In genomic region chr16:75565640-75566039, GRCh38 we compare ENCODE assay signal across 1 cellular context.
TF ChIP-seq lines count a peak whose summit lies in the region.

No MANE protein-coding gene starts in this region.

TF ChIP-seq in K562, 482 proteins besides CTCF, POLR2A, EP300 and RAD21 (continued from another document and continues in another):
- TF ChIP-seq PRDM10 (IDR thresholded peaks at IDR 0.05; ENCODE audit: partially characterized antibody) (peak; percentile 31), DPF2 (IDR thresholded peaks at IDR 0.05) (peak; percentile 58; the same call in 1 of the 2 replicates), TOE1 (IDR thresholded peaks at IDR 0.05; ENCODE audit: borderline replicate concordance) (peak; percentile 17; the same call in 1 of the 2 replicates), TOE1 (CRISPR knock-in tag; IDR thresholded peaks at IDR 0.05; ENCODE audit: borderline replicate concordance, low read depth) (no peak), TEAD4 (IDR thresholded peaks at IDR 0.05; ENCODE audit: low read length) (no peak), TEAD4 (CRISPR knock-in tag; IDR thresholded peaks at IDR 0.05; ENCODE audit: borderline replicate concordance) (no peak), PBX2 (CRISPR knock-in tag; IDR thresholded peaks at IDR 0.05; ENCODE audit: low read depth) (no peak), PBX2 (tag; conservative IDR thresholded peaks at IDR 0.05; ENCODE audit: low read depth) (peak; percentile 89), SRSF7 (optimal IDR thresholded peaks at IDR 0.05; ENCODE audit: low read depth, low read length) (no peak), SOX6 (IDR thresholded peaks at IDR 0.05) (0 out of 2 replicates have a peak, but pooled peaks have one; percentile 30), NCOR1 (IDR thresholded peaks at IDR 0.05) (peak; percentile 24; the same call in 1 of the 2 replicates), NFYB (IDR thresholded peaks at IDR 0.05; ENCODE audit: extremely low read depth, insufficient read length) (no peak), MEIS2 (IDR thresholded peaks at IDR 0.05; ENCODE audit: partially characterized antibody) (peak; percentile 82), ZNF318 (IDR thresholded peaks at IDR 0.05; ENCODE audit: borderline replicate concordance in 1 of 2, low read depth in 1 of 2) (0 out of 4 replicates have a peak, but pooled peaks of 1 of the 2 experiments have one; percentile 35), ZBTB26 (CRISPR knock-in tag; IDR thresholded peaks at IDR 0.05) (peak; percentile 76; the same call in 1 of the 2 replicates), ZNF146 (CRISPR knock-in tag; IDR thresholded peaks at IDR 0.05; ENCODE audit: unreplicated experiment) (no peak), MAFK (IDR thresholded peaks at IDR 0.05; ENCODE audit: low read length) (0 out of 2 replicates have a peak, but pooled peaks have one; percentile 12), NCOA1 (IDR thresholded peaks at IDR 0.05; ENCODE audit: low read depth) (peak; percentile 50; the same call in 1 of the 2 replicates), ZNF23 (CRISPR knock-in tag; IDR thresholded peaks at IDR 0.05) (no peak), AFF1 (IDR thresholded peaks at IDR 0.05; ENCODE audit: low read depth in 1 of 2, partially characterized antibody in 2 of 2) (peak in 1 of 2 experiments; percentile 40), HMBOX1 (IDR thresholded peaks at IDR 0.05) (no peak), FOXK1 (CRISPR knock-in tag; IDR thresholded peaks at IDR 0.05; ENCODE audit: borderline replicate concordance) (no peak), TBL1XR1 (IDR thresholded peaks at IDR 0.05; ENCODE audit: low read length in 2 of 2) (0 out of 4 replicates have a peak, but pooled peaks of 1 of the 2 experiments have one; percentile 28), MTA1 (IDR thresholded peaks at IDR 0.05; ENCODE audit: borderline replicate concordance) (peak; percentile 65; the same call in 1 of the 2 replicates), EHMT2 (IDR thresholded peaks at IDR 0.05) (peak; percentile 31; the same call in 1 of the 2 replicates), ZEB2 (IDR thresholded peaks at IDR 0.05) (0 out of 2 replicates have a peak, but pooled peaks have one; percentile 30), OTX1 (CRISPR knock-in tag; IDR thresholded peaks at IDR 0.05) (0 out of 2 replicates have a peak, but pooled peaks have one; percentile 21), L3MBTL2 (IDR thresholded peaks at IDR 0.05) (no peak), STAT5A (IDR thresholded peaks at IDR 0.05; ENCODE audit: borderline replicate concordance, low read length) (no peak), JUND (IDR thresholded peaks at IDR 0.05; ENCODE audit: borderline replicate concordance, low read depth, low read length) (0 out of 2 replicates have a peak, but pooled peaks have one; percentile 22), JUND (tag; IDR thresholded peaks at IDR 0.05; ENCODE audit: borderline replicate concordance, low read depth, low read length) (no peak), BHLHE40 (IDR thresholded peaks at IDR 0.05; ENCODE audit: low read length) (no peak), LEF1 (IDR thresholded peaks at IDR 0.05) (peak; percentile 73), FOSL1 (tag; conservative IDR thresholded peaks at IDR 0.05) (0 out of 2 replicates have a peak, but pooled peaks have one; percentile 1), MLLT1 (IDR thresholded peaks at IDR 0.05) (peak in 1 of 2 experiments; percentile 69; a peak in 2 of 4 replicates)
